ENCODE assay signal across 8 cellular contexts in genomic region chr6:45681860-45682488, GRCh38.
DNase-seq lines count a peak whose midpoint lies in the region; ATAC-seq and TF ChIP-seq lines count a peak whose summit lies in the region.

No MANE protein-coding gene starts in this region.

- H3K27me3 ChIP-seq in CD8-positive, alpha-beta T cell (ENCODE audit: insufficient read depth, low read length), result no peaks in the 10 kb centered on the region
- no peaks in the 10 kb centered on the region for H3K27me3 ChIP-seq in mesendoderm (ENCODE audit: insufficient read depth, low read length, poor library complexity)
- no peaks in the 10 kb centered on the region for H3K27me3 ChIP-seq in ascending aorta

- H3K36me3 Mint-ChIP-seq in CD8-positive, alpha-beta T cell, result peaks cover 2% of the 10 kb centered on the region
- peaks cover 15% of the 10 kb centered on the region for H3K36me3 Mint-ChIP-seq in T-helper 2 cell treated with Interferon-gamma antibody and Interleukin-4, amounts not matched to agents 5 μg/mL and 100 μg/mL, for 36 hours (ENCODE audit: low read depth)

- peaks cover 7% of the 10 kb centered on the region for H3K9me3 ChIP-seq in CD8-positive, alpha-beta T cell (ENCODE audit: low read length)
- H3K9me3 ChIP-seq in ascending aorta, result peaks cover 0 to 5% of the 10 kb centered on the region in 2 donors

- H3K4me1 ChIP-seq in CD8-positive, alpha-beta T cell (ENCODE audit: insufficient read depth, low read length), result peaks cover 11% of the 10 kb centered on the region
- no peaks in the 10 kb centered on the region for H3K4me1 ChIP-seq in mesendoderm (ENCODE audit: control insufficient read depth, low read depth, low read length)
- H3K4me1 ChIP-seq in ascending aorta, result no peaks in the 10 kb centered on the region

- H4K8ac ChIP-seq in mesendoderm (ENCODE audit: low read depth, low read length), result no peak overlapping the region

- DNase-seq in CD8-positive, alpha-beta T cell, result peak in 2 of 7 experiments; percentile 10 to 44
- DNase-seq in GM19240 (ENCODE audit: insufficient read length, low spot score), result peak; percentile 73
- peak; percentile 51 for DNase-seq in T-helper 2 cell treated with Interferon-gamma antibody and Interleukin-4, amounts not matched to agents 5 μg/mL and 100 μg/mL, for 36 hours (ENCODE audit: low spot score)
- DNase-seq in mesendoderm, result peak; percentile 49
- no peak for DNase-seq in ascending aorta (ENCODE audit: low spot score in 2 of 2)
- no peak for DNase-seq in cerebellum (ENCODE audit: low spot score)
- DNase-seq in occipital lobe (lab: John Stamatoyannopoulos, UW), result no peak

- H3K4me2 ChIP-seq in mesendoderm (ENCODE audit: low read length), result no peak overlapping the region

- POLR2A ChIA-PET in CD8-positive, alpha-beta T cell (lab: Charles Lee), result no interaction called here

- no peak overlapping the region for H2BK15ac ChIP-seq in mesendoderm (replicated peaks; ENCODE audit: low read depth)

- no peaks in the 10 kb centered on the region for H3K27me3 Mint-ChIP-seq in CD8-positive, alpha-beta T cell (ENCODE audit: low read depth)
- H3K27me3 Mint-ChIP-seq in T-helper 2 cell treated with Interferon-gamma antibody and Interleukin-4, amounts not matched to agents 5 μg/mL and 100 μg/mL, for 36 hours (ENCODE audit: low read depth), result no peaks in the 10 kb centered on the region

- ATAC-seq in CD8-positive, alpha-beta T cell, result peak; percentile 40
- peak; percentile 89 for ATAC-seq in HG03108 (IDR thresholded peaks at IDR 0.05; ENCODE audit: unreplicated experiment)

- no peak overlapping the region for H3K56ac ChIP-seq in mesendoderm (ENCODE audit: low read length)

- H3K18ac ChIP-seq in mesendoderm (ENCODE audit: low read length), result no peak overlapping the region

- no peak overlapping the region for H3K4ac ChIP-seq in mesendoderm (ENCODE audit: low read depth, low read length)

- peaks cover 16% of the 10 kb centered on the region for H3K9me3 Mint-ChIP-seq in CD8-positive, alpha-beta T cell
- H3K9me3 Mint-ChIP-seq in T-helper 2 cell treated with Interferon-gamma antibody and Interleukin-4, amounts not matched to agents 5 μg/mL and 100 μg/mL, for 36 hours, result peaks cover 28% of the 10 kb centered on the region

- no CpG with 5 or more reads among the region's 4 CpGs for WGBS in mesendoderm (ENCODE audit: extremely low coverage, insufficient coverage, low lambda C conversion rate)

- intact Hi-C loops in CD8-positive, alpha-beta T cell (cut with DNase I, micrococcal nuclease), result no loop called here
- intact Hi-C loops in ascending aorta (cut with DNase I), result no loop called here

- H3K4me3 Mint-ChIP-seq in CD8-positive, alpha-beta T cell, result no peak overlapping the region
- no peak overlapping the region for H3K4me3 Mint-ChIP-seq in T-helper 2 cell treated with Interferon-gamma antibody and Interleukin-4, amounts not matched to agents 5 μg/mL and 100 μg/mL, for 36 hours

- peak overlapping the region; percentile 8 for H3K27ac Mint-ChIP-seq in CD8-positive, alpha-beta T cell
- H3K27ac Mint-ChIP-seq in T-helper 2 cell treated with Interferon-gamma antibody and Interleukin-4, amounts not matched to agents 5 μg/mL and 100 μg/mL, for 36 hours, result peak overlapping the region; percentile 38

- no peak overlapping the region for H3K9ac ChIP-seq in mesendoderm (ENCODE audit: low read length)

- no peak overlapping the region for H3K4me3 ChIP-seq in CD8-positive, alpha-beta T cell (ENCODE audit: low read depth, low read length)
- H3K4me3 ChIP-seq in mesendoderm (ENCODE audit: low read length) (no peak overlapping the region), ascending aorta (no peak overlapping the region)

- no peak overlapping the region for H2BK5ac ChIP-seq in mesendoderm (ENCODE audit: low read length)

- H3K27ac ChIP-seq in CD8-positive, alpha-beta T cell (ENCODE audit: low read depth, low read length), result no peak overlapping the region
- H3K27ac ChIP-seq in mesendoderm (ENCODE audit: low read depth, low read length), result no peak overlapping the region
- no peak overlapping the region for H3K27ac ChIP-seq in ascending aorta

- H2AK5ac ChIP-seq in mesendoderm (ENCODE audit: low read length), result no peak overlapping the region

- CTCF ChIA-PET in CD8-positive, alpha-beta T cell (lab: Charles Lee), result no interaction called here

- H3K79me1 ChIP-seq in mesendoderm (ENCODE audit: low read length), result no peaks in the 10 kb centered on the region

- H3K36me3 ChIP-seq in CD8-positive, alpha-beta T cell (ENCODE audit: insufficient read depth, low read length), result no peaks in the 10 kb centered on the region
- H3K36me3 ChIP-seq in mesendoderm (ENCODE audit: control insufficient read depth, insufficient read depth, low read length), result no peaks in the 10 kb centered on the region
- no peaks in the 10 kb centered on the region for H3K36me3 ChIP-seq in ascending aorta

- H3K4me1 Mint-ChIP-seq in CD8-positive, alpha-beta T cell (ENCODE audit: low read depth), result peaks cover 19% of the 10 kb centered on the region
- peaks cover 27% of the 10 kb centered on the region for H3K4me1 Mint-ChIP-seq in T-helper 2 cell treated with Interferon-gamma antibody and Interleukin-4, amounts not matched to agents 5 μg/mL and 100 μg/mL, for 36 hours (ENCODE audit: low read depth)

- H3K23ac ChIP-seq in mesendoderm (ENCODE audit: low read length), result no peak overlapping the region

- no peaks in the 10 kb centered on the region for H3K79me2 ChIP-seq in mesendoderm (ENCODE audit: control insufficient read depth, insufficient read depth, low read length)

- H4K5ac ChIP-seq in mesendoderm (ENCODE audit: low read length), result no peak overlapping the region

- TF ChIP-seq CTCF in CD8-positive, alpha-beta T cell (IDR thresholded peaks at IDR 0.05), result no peak
- no peak for TF ChIP-seq CTCF in ascending aorta (IDR thresholded peaks at IDR 0.05)

- no peak overlapping the region for H2BK120ac ChIP-seq in mesendoderm (ENCODE audit: low read depth, low read length)

Comparison
In these comparisons a context has a peak if more than half of its experiments do, and no peak if none do; other contexts are left out.
1. DNase-seq: peak in GM19240 (single experiment), T-helper 2 cell treated with Interferon-gamma antibody and Interleukin-4, amounts not matched to agents 5 μg/mL and 100 μg/mL, for 36 hours (single experiment) and mesendoderm (single experiment); none in ascending aorta (0 of 2), cerebellum (single experiment) and occipital lobe (single experiment).